Comparison of ENCODE assay signal across 8 cellular contexts in the genomic region with DNA sequence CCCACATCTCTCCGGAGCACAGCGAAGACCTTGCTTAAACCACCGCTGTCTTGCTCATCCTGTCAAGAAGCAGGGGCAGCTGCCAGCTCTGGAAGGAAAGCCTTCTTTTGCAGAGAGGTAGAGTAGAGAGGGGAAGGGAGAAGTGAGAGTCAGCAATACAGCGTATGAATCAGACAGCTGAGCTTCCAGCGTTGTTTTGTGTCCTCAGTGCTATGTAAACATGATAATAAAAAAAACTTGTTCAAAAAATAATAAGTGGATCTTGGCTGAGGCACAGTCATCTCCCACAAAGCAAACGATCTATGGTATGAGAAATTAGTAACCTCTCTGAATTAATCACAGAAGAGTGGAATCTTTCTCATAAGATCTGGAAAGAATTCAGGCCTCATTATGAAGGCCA. TPM values are rescaled to one million over a fixed set of nuclear protein-coding genes. Genes with fewer than 3 reads are reported as not detected.
DNase-seq lines count a peak whose midpoint lies in the region; ATAC-seq and TF ChIP-seq lines count a peak whose summit lies in the region.

No MANE protein-coding gene starts in this region.

- no peak overlapping the region for H2AFZ ChIP-seq in hepatocyte

- H3K79me2 ChIP-seq in hepatocyte = no peaks in the 10 kb centered on the region

- H3K27me3 ChIP-seq in hepatocyte (no peaks in the 10 kb centered on the region), uterus (no peaks in the 10 kb centered on the region)

- TF ChIP-seq CTCF in hepatocyte (IDR thresholded peaks at IDR 0.05; ENCODE audit: poor library complexity) = no peak
- TF ChIP-seq CTCF in uterus (IDR thresholded peaks at IDR 0.05) = no peak

- CTCF ChIA-PET in activated CD4-positive, alpha-beta memory T cell treated with anti-CD3 and anti-CD28 coated beads, Interleukin-2, amount 10 ng/mL, durations not matched to agents 7 days and 5 days (lab: Charles Lee) = interaction anchor here (1.1 kb wide), 1 partner anchor 68 kb away, joined by 3 read pairs; no protein-coding TSS in a partner anchor

- no peaks in the 10 kb centered on the region for H3K36me3 Mint-ChIP-seq in activated CD4-positive, alpha-beta memory T cell treated with anti-CD3 and anti-CD28 coated beads, Interleukin-2, amount 10 ng/mL, durations not matched to agents 7 days and 5 days (ENCODE audit: low read depth)

- H3K9me3 Mint-ChIP-seq in activated CD4-positive, alpha-beta memory T cell treated with anti-CD3 and anti-CD28 coated beads, Interleukin-2, amount 10 ng/mL, durations not matched to agents 7 days and 5 days = no peaks in the 10 kb centered on the region

- H3K4me3 Mint-ChIP-seq in activated CD4-positive, alpha-beta memory T cell treated with anti-CD3 and anti-CD28 coated beads, Interleukin-2, amount 10 ng/mL, durations not matched to agents 7 days and 5 days = no peak overlapping the region

- ATAC-seq in left cardiac atrium = peak; percentile 67 to 96
- ATAC-seq in Right ventricle myocardium superior (ENCODE audit: poor library complexity) = no peak

- H3K4me2 ChIP-seq in hepatocyte = peak overlapping the region; percentile 61

- H3K9me3 ChIP-seq in hepatocyte (ENCODE audit: low read depth) = no peaks in the 10 kb centered on the region
- H3K9me3 ChIP-seq in uterus = no peaks in the 10 kb centered on the region

- H3K4me3 ChIP-seq in hepatocyte (no peak overlapping the region), uterus (no peak overlapping the region)

- H3K9me2 ChIP-seq in hepatocyte (replicated peaks; ENCODE audit: insufficient read depth) = no peaks in the 10 kb centered on the region

- peaks cover 16% of the 10 kb centered on the region for H3K27me3 Mint-ChIP-seq in activated CD4-positive, alpha-beta memory T cell treated with anti-CD3 and anti-CD28 coated beads, Interleukin-2, amount 10 ng/mL, durations not matched to agents 7 days and 5 days

- intact Hi-C loops in left cardiac atrium (cut with DNase I) = no loop called here
- intact Hi-C loops in Right ventricle myocardium superior (cut with DNase I) = no loop called here
- intact Hi-C loops in uterus (cut with DNase I; ENCODE audit: low total_unique reads) = no loop called here

- H3K4me1 ChIP-seq in hepatocyte (ENCODE audit: insufficient read depth) (peaks cover 26% of the 10 kb centered on the region), uterus (no peaks in the 10 kb centered on the region)

- POLR2A ChIA-PET in activated CD4-positive, alpha-beta memory T cell treated with anti-CD3 and anti-CD28 coated beads, Interleukin-2, amount 10 ng/mL, durations not matched to agents 7 days and 5 days (lab: Charles Lee) = no interaction called here

- no peaks in the 10 kb centered on the region for H4K20me1 ChIP-seq in hepatocyte (ENCODE audit: insufficient read depth, poor library complexity, severe bottlenecking)

- H3K4me1 Mint-ChIP-seq in activated CD4-positive, alpha-beta memory T cell treated with anti-CD3 and anti-CD28 coated beads, Interleukin-2, amount 10 ng/mL, durations not matched to agents 7 days and 5 days = peaks cover 13% of the 10 kb centered on the region

- WGBS in hepatocyte (ENCODE audit: low lambda C conversion rate, missing lambda C conversion rate) = 55% methylated on average over 6 of the region's 6 CpGs

- TF ChIP-seq POLR2A in uterus (IDR thresholded peaks at IDR 0.05) = no peak

- H3K27ac ChIP-seq in hepatocyte = peak overlapping the region; percentile 89
- H3K27ac ChIP-seq in uterus = peak overlapping the region; percentile 58 to 71

- H3K36me3 ChIP-seq in hepatocyte (replicated peaks; ENCODE audit: insufficient read depth, low read depth) = no peaks in the 10 kb centered on the region
- no peaks in the 10 kb centered on the region for H3K36me3 ChIP-seq in uterus

- H3K27ac Mint-ChIP-seq in activated CD4-positive, alpha-beta memory T cell treated with anti-CD3 and anti-CD28 coated beads, Interleukin-2, amount 10 ng/mL, durations not matched to agents 7 days and 5 days = no peak overlapping the region

- DNase-seq in left cardiac atrium (no peak), Right ventricle myocardium superior (no peak), RPMI8226 (peak; percentile 77), hepatocyte (ENCODE audit: low spot score) (peak; percentile 52), uterus (peak; percentile 53 to 71), hippocampal formation (lab: John Stamatoyannopoulos, UW) (no peak), SK-N-DZ (ENCODE audit: low spot score) (no peak)
- no peak for DNase-seq in activated CD4-positive, alpha-beta memory T cell treated with anti-CD3 and anti-CD28 coated beads, Interleukin-2, amount 10 ng/mL, durations not matched to agents 7 days and 5 days

RNA-seq across cellular contexts. Expression of gene CHST15, which starts 29.7 kb away (rescaled TPM):
- total RNA-seq in left cardiac atrium (10 to 100 TPM in 1 of 2 donors, 1 to 10 TPM in 1; 9.2 to 17.8 TPM), Right ventricle myocardium superior (3.0 TPM), hepatocyte (4.1 and 4.5 TPM in 2 replicates), uterus (10 to 100 TPM in 3 of 4 donors, 1 to 10 TPM in 1; 9.7 to 28.5 (median 17.8) TPM)
- 3.9 and 4.4 TPM in 2 replicates for polyA plus RNA-seq in hepatocyte
- total RNA-seq in activated CD4-positive, alpha-beta memory T cell treated with anti-CD3 and anti-CD28 coated beads, Interleukin-2, amount 10 ng/mL, durations not matched to agents 7 days and 5 days = under 1 TPM; 0.10 to 0.20 TPM
- polyA plus RNA-seq in SK-N-DZ (2014; cell fraction: cytosol; rRNA removed) = 21.7 and 24.0 TPM in 2 replicates
- 25.8 and 46.5 TPM in 2 replicates for polyA plus RNA-seq in SK-N-DZ (2014; cell fraction: nucleus; rRNA removed)

Comparison
In these comparisons a context has a peak if more than half of its experiments do, and no peak if none do; other contexts are left out.
1. DNase-seq: peak in RPMI8226 (single experiment), hepatocyte (single experiment) and uterus (2 of 2); none in left cardiac atrium (single experiment), Right ventricle myocardium superior (single experiment), hippocampal formation (0 of 2), activated CD4-positive, alpha-beta memory T cell treated with anti-CD3 and anti-CD28 coated beads, Interleukin-2, amount 10 ng/mL, durations not matched to agents 7 days and 5 days (single experiment) and SK-N-DZ (single experiment).